9 cellular contexts compared by ENCODE assay signal in genomic region chr9:70415041-70415440, GRCh38. TPM values are rescaled to one million over a fixed set of nuclear protein-coding genes. Genes with fewer than 3 reads are reported as not detected.
DNase-seq lines count a peak whose midpoint lies in the region; ATAC-seq, FAIRE-seq and TF ChIP-seq lines count a peak whose summit lies in the region.
"Had no signal": no experiment of that assay in that cellular context is flagged by ENCODE, and none has a peak within 500 bp of the region (broad histone marks: within the 10 kb centered on the region; RNA-seq: fewer than 3 reads in every experiment).

No MANE protein-coding gene starts in this region.

- H3K4me1 ChIP-seq in astrocyte (ENCODE audit: insufficient read depth, low read length): peaks cover 25% of the 10 kb centered on the region
- peaks cover 0 to 41% (median 10%) of the 10 kb centered on the region in 4 donors for H3K4me1 ChIP-seq in right lobe of liver

- H3K4me1 Mint-ChIP-seq in activated CD4-positive, alpha-beta memory T cell treated with anti-CD3 and anti-CD28 coated beads for 36 hours (ENCODE audit: low read depth): peaks cover 28% of the 10 kb centered on the region
- H3K4me1 Mint-ChIP-seq in activated CD4-positive, alpha-beta memory T cell treated with anti-CD3 and anti-CD28 coated beads, Interleukin-2, amount 10 ng/mL, durations not matched to agents 7 days and 5 days: peaks cover 41% of the 10 kb centered on the region
- H3K4me1 Mint-ChIP-seq in astrocyte (ENCODE audit: low read depth, unreplicated experiment): peaks cover 17% of the 10 kb centered on the region

- H3K4me2 ChIP-seq in astrocyte (ENCODE audit: low read length): peak overlapping the region; percentile 88

- peak overlapping the region; percentile 97 for H3K4me3 Mint-ChIP-seq in activated CD4-positive, alpha-beta memory T cell treated with anti-CD3 and anti-CD28 coated beads for 36 hours
- H3K4me3 Mint-ChIP-seq in activated CD4-positive, alpha-beta memory T cell treated with anti-CD3 and anti-CD28 coated beads, Interleukin-2, amount 10 ng/mL, durations not matched to agents 7 days and 5 days: no peak overlapping the region
- H3K4me3 Mint-ChIP-seq in astrocyte (ENCODE audit: unreplicated experiment): no peak overlapping the region

- no peak for ATAC-seq in right lobe of liver

- H3K9me3 Mint-ChIP-seq in activated CD4-positive, alpha-beta memory T cell treated with anti-CD3 and anti-CD28 coated beads for 36 hours: no peaks in the 10 kb centered on the region
- no peaks in the 10 kb centered on the region for H3K9me3 Mint-ChIP-seq in activated CD4-positive, alpha-beta memory T cell treated with anti-CD3 and anti-CD28 coated beads, Interleukin-2, amount 10 ng/mL, durations not matched to agents 7 days and 5 days
- H3K9me3 Mint-ChIP-seq in astrocyte (ENCODE audit: unreplicated experiment): no peaks in the 10 kb centered on the region

- WGBS in right lobe of liver (ENCODE audit: insufficient coverage, low coverage, low lambda C conversion rate, missing lambda C conversion rate): 7% methylated on average over 2 of the region's 2 CpGs

- H4K20me1 ChIP-seq in astrocyte (ENCODE audit: insufficient read depth, low read length): peaks cover 7% of the 10 kb centered on the region

- H3K79me2 ChIP-seq in astrocyte (ENCODE audit: insufficient read depth, low read length): peaks cover 32% of the 10 kb centered on the region

- FAIRE-seq in astrocyte (lab: Jason Lieb, UNC): no peak

- intact Hi-C loops in activated CD4-positive, alpha-beta memory T cell treated with anti-CD3 and anti-CD28 coated beads for 36 hours (cut with micrococcal nuclease): loop anchor here (10.0 kb wide), 1 partner anchor 1950 kb away; the partner anchor contains the start of gene ZFAND5
- intact Hi-C loops in right lobe of liver (cut with DNase I): no loop called here

- no peak for TF ChIP-seq POLR2A in right lobe of liver (IDR thresholded peaks at IDR 0.05)

- H3K36me3 Mint-ChIP-seq in activated CD4-positive, alpha-beta memory T cell treated with anti-CD3 and anti-CD28 coated beads for 36 hours: peaks cover 15% of the 10 kb centered on the region
- H3K36me3 Mint-ChIP-seq in activated CD4-positive, alpha-beta memory T cell treated with anti-CD3 and anti-CD28 coated beads, Interleukin-2, amount 10 ng/mL, durations not matched to agents 7 days and 5 days (ENCODE audit: low read depth): peaks cover 21% of the 10 kb centered on the region
- no peaks in the 10 kb centered on the region for H3K36me3 Mint-ChIP-seq in astrocyte (ENCODE audit: low read depth, unreplicated experiment)

- peaks cover 2% of the 10 kb centered on the region for H3K27me3 Mint-ChIP-seq in activated CD4-positive, alpha-beta memory T cell treated with anti-CD3 and anti-CD28 coated beads for 36 hours
- no peaks in the 10 kb centered on the region for H3K27me3 Mint-ChIP-seq in activated CD4-positive, alpha-beta memory T cell treated with anti-CD3 and anti-CD28 coated beads, Interleukin-2, amount 10 ng/mL, durations not matched to agents 7 days and 5 days
- no peaks in the 10 kb centered on the region for H3K27me3 Mint-ChIP-seq in astrocyte (ENCODE audit: low read depth, unreplicated experiment)

- TF ChIP-seq CTCF in astrocyte (IDR thresholded peaks at IDR 0.05; ENCODE audit: insufficient read depth, low read depth, low read length): no peak
- no peak for TF ChIP-seq CTCF in right lobe of liver (IDR thresholded peaks at IDR 0.05)

- no peak for DNase-seq in activated CD4-positive, alpha-beta memory T cell treated with anti-CD3 and anti-CD28 coated beads for 36 hours
- DNase-seq in activated CD4-positive, alpha-beta memory T cell treated with anti-CD3 and anti-CD28 coated beads, Interleukin-2, amount 10 ng/mL, durations not matched to agents 7 days and 5 days: no peak
- DNase-seq in astrocyte (ENCODE audit: low read depth) (no peak), right lobe of liver (no peak), superior temporal gyrus (ENCODE audit: extremely low spot score) (peak; percentile 41), NCI-H446 (lab: John Stamatoyannopoulos, UW) (no peak), foreskin melanocyte (no peak), hepatic stellate cell (ENCODE audit: low spot score) (no peak)
- DNase-seq: BE2C had no signal

- no peaks in the 10 kb centered on the region for H3K27me3 ChIP-seq in astrocyte (ENCODE audit: insufficient read depth, low read length)
- no peaks in the 10 kb centered on the region for H3K27me3 ChIP-seq in right lobe of liver

- POLR2A ChIA-PET in activated CD4-positive, alpha-beta memory T cell treated with anti-CD3 and anti-CD28 coated beads for 36 hours (lab: Charles Lee): interaction anchor here (1.3 kb wide), 4 partner anchors 10 to 152 kb away, joined by 3 to 7 read pairs (median 4); no protein-coding TSS in a partner anchor
- POLR2A ChIA-PET in activated CD4-positive, alpha-beta memory T cell treated with anti-CD3 and anti-CD28 coated beads, Interleukin-2, amount 10 ng/mL, durations not matched to agents 7 days and 5 days (lab: Charles Lee): interaction anchor here (1.2 to 5.6 kb wide), 5 partner anchors 14 to 187 kb away, joined by 3 to 62 read pairs (median 7); no protein-coding TSS in a partner anchor

- H3K27ac ChIP-seq in astrocyte (ENCODE audit: low read depth, low read length) (peak overlapping the region; percentile 99), right lobe of liver (peak overlapping the region; percentile 98 to 100 (median 100))

- CTCF ChIA-PET in activated CD4-positive, alpha-beta memory T cell treated with anti-CD3 and anti-CD28 coated beads for 36 hours (lab: Charles Lee): interaction anchor here (1.1 to 1.5 kb wide), 2 partner anchors 96 to 187 kb away, joined by 3 to 13 read pairs; no protein-coding TSS in a partner anchor
- CTCF ChIA-PET in activated CD4-positive, alpha-beta memory T cell treated with anti-CD3 and anti-CD28 coated beads, Interleukin-2, amount 10 ng/mL, durations not matched to agents 7 days and 5 days (lab: Charles Lee): interaction anchor here (0.6 to 1.6 kb wide), 4 partner anchors 13 to 187 kb away, joined by 3 to 14 read pairs (median 4); no protein-coding TSS in a partner anchor

- H3K4me3 ChIP-seq in astrocyte (ENCODE audit: insufficient read depth, low read depth, low read length): peak overlapping the region; percentile 97
- peak overlapping the region in 2 of 3 donors; percentile 72 to 86 for H3K4me3 ChIP-seq in right lobe of liver

- no peak overlapping the region for H2AFZ ChIP-seq in astrocyte (ENCODE audit: low read depth, low read length)

- peak overlapping the region; percentile 100 for H3K9ac ChIP-seq in astrocyte (ENCODE audit: low read length)

- no peaks in the 10 kb centered on the region for H3K9me3 ChIP-seq in astrocyte (ENCODE audit: insufficient read depth, low read depth, low read length)
- H3K9me3 ChIP-seq in right lobe of liver: no peaks in the 10 kb centered on the region
- H3K9me3 ChIP-seq: BE2C had no signal

- H3K36me3 ChIP-seq in astrocyte (ENCODE audit: insufficient read depth, low read length) (no peaks in the 10 kb centered on the region), right lobe of liver (no peaks in the 10 kb centered on the region)
- H3K36me3 ChIP-seq: BE2C had no signal

- H3K27ac Mint-ChIP-seq in activated CD4-positive, alpha-beta memory T cell treated with anti-CD3 and anti-CD28 coated beads for 36 hours: peak overlapping the region; percentile 100
- no peak overlapping the region for H3K27ac Mint-ChIP-seq in activated CD4-positive, alpha-beta memory T cell treated with anti-CD3 and anti-CD28 coated beads, Interleukin-2, amount 10 ng/mL, durations not matched to agents 7 days and 5 days
- H3K27ac Mint-ChIP-seq in astrocyte (ENCODE audit: unreplicated experiment): no peak overlapping the region

RNA-seq across cellular contexts. Expression of gene KLF9, which starts 0.6 kb away (rescaled TPM):
- total RNA-seq in activated CD4-positive, alpha-beta memory T cell treated with anti-CD3 and anti-CD28 coated beads for 36 hours: 10 to 100 TPM; 23.7 to 24.5 TPM
- 10 to 100 TPM; 19.2 to 19.6 TPM for total RNA-seq in activated CD4-positive, alpha-beta memory T cell treated with anti-CD3 and anti-CD28 coated beads, Interleukin-2, amount 10 ng/mL, durations not matched to agents 7 days and 5 days
- total RNA-seq in astrocyte: 4.7 and 4.9 TPM in 2 replicates
- 10 to 100 TPM in 5 of 6 experiments, 1 to 10 TPM in 1; 8.7 to 74.7 (median 32.3) TPM for total RNA-seq in right lobe of liver
